ENCODE assay signal across 2 cellular contexts in the genomic region with DNA sequence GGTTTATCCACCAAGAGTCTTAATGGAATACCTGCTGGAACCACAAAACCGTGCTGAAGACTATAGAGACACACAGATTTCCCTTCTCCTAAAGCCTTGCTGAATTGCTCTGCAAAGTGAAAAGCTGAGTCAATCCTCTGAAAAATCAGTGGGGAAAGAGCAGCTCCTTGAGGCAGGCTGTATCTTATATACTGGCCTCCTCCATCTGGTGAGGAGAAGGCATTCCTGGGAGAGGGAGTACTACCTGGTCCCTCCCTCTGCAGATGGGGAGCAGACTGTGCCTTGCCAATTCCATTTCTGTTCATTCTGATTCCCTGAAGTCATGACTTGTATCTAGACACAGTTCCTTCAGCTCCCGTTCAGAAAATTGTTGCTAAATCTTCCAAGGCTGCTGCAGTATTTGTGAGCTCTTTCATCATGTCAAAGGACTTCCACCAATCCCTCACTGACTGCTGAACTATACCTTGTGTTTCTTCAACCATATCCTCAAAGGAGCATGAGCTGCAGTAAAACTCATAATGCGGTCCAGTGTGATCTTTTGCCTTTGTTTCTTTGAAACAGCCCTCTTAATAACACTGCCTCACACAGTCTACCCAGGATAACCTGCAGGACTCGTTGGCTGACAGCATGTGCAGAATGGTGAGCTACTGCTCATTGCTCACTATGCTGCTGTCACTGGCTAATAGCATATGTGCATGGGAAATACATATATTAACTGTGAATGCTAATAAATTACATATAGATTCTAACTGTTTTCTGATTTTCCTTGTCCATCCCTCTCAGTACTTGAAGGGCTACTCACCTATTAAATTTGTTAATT.
TF ChIP-seq lines count a peak whose summit lies in the region.

No MANE protein-coding gene starts in this region.

TF ChIP-seq in HCT116, 20 proteins besides CTCF, POLR2A, EP300 and RAD21 (continued from another document):
- no peak for TF ChIP-seq SP1 (IDR thresholded peaks at IDR 0.05; ENCODE audit: low read depth)
- TF ChIP-seq, protein P1, sequence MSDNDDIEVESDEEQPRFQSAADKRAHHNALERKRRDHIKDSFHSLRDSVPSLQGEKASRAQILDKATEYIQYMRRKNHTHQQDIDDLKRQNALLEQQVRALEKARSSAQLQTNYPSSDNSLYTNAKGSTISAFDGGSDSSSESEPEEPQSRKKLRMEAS (IDR thresholded peaks at IDR 0.05): no peak
- TF ChIP-seq ZNF274 (IDR thresholded peaks at IDR 0.05; ENCODE audit: low read depth, low read length): no peak
- TF ChIP-seq EZH2 (IDR thresholded peaks at IDR 0.05): no peak
- TF ChIP-seq CBX3 (IDR thresholded peaks at IDR 0.05; ENCODE audit: low read depth): no peak
- TF ChIP-seq JUND (IDR thresholded peaks at IDR 0.05): no peak
- TF ChIP-seq, protein P2, sequence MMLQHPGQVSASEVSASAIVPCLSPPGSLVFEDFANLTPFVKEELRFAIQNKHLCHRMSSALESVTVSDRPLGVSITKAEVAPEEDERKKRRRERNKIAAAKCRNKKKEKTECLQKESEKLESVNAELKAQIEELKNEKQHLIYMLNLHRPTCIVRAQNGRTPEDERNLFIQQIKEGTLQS (IDR thresholded peaks at IDR 0.05): no peak
- no peak for TF ChIP-seq SIN3A (IDR thresholded peaks at IDR 0.05; ENCODE audit: low read depth)
- no peak for TF ChIP-seq FOSL1 (IDR thresholded peaks at IDR 0.05; ENCODE audit: low read depth)
- no peak for TF ChIP-seq EZH2phosphoT487 (IDR thresholded peaks at IDR 0.05; ENCODE audit: borderline replicate concordance)
- TF ChIP-seq EGR1 (IDR thresholded peaks at IDR 0.05; ENCODE audit: low read depth): no peak
- TF ChIP-seq ELF1 (IDR thresholded peaks at IDR 0.05; ENCODE audit: borderline replicate concordance, low read depth): no peak
- no peak for TF ChIP-seq TCF7L2 (IDR thresholded peaks at IDR 0.05; ENCODE audit: borderline replicate concordance, extremely low read depth, insufficient read depth, insufficient read length)

TF ChIP-seq in SK-N-SH treated with all-trans-retinoic acid at 6 μM for 48 hours, 23 proteins besides CTCF, POLR2A, EP300 and RAD21 (continued from another document):
- TF ChIP-seq, protein P3, sequence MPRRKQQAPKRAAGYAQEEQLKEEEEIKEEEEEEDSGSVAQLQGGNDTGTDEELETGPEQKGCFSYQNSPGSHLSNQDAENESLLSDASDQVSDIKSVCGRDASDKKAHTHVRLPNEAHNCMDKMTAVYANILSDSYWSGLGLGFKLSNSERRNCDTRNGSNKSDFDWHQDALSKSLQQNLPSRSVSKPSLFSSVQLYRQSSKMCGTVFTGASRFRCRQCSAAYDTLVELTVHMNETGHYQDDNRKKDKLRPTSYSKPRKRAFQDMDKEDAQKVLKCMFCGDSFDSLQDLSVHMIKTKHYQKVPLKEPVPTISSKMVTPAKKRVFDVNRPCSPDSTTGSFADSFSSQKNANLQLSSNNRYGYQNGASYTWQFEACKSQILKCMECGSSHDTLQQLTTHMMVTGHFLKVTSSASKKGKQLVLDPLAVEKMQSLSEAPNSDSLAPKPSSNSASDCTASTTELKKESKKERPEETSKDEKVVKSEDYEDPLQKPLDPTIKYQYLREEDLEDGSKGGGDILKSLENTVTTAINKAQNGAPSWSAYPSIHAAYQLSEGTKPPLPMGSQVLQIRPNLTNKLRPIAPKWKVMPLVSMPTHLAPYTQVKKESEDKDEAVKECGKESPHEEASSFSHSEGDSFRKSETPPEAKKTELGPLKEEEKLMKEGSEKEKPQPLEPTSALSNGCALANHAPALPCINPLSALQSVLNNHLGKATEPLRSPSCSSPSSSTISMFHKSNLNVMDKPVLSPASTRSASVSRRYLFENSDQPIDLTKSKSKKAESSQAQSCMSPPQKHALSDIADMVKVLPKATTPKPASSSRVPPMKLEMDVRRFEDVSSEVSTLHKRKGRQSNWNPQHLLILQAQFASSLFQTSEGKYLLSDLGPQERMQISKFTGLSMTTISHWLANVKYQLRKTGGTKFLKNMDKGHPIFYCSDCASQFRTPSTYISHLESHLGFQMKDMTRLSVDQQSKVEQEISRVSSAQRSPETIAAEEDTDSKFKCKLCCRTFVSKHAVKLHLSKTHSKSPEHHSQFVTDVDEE (CRISPR knock-in tag; IDR thresholded peaks at IDR 0.05): no peak
